30 cellular contexts compared by ENCODE assay signal in the genomic region with DNA sequence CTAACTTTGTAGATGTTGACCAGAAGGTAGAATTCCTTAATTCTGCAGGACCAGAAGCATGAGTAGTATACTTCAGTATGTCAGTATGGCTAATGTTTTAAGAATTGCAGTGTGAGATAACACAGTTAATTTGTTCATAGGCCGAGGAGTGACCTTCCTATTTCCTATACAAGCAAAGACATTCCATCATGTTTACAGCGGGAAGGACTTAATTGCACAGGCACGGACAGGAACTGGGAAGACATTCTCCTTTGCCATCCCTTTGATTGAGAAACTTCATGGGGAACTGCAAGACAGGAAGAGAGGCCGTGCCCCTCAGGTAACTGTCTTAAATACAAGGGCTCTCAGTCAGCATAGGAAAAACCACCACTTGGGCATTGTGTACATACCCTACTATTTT.
"Had no signal": no experiment of that assay in that cellular context is flagged by ENCODE, and none has a peak within 500 bp of the region (broad histone marks: within the 10 kb centered on the region; RNA-seq: fewer than 3 reads in every experiment).

No MANE protein-coding gene starts in this region.

- H3K27me3 Mint-ChIP-seq: activated CD8-positive, alpha-beta T cell treated with anti-CD3 and anti-CD28 coated beads for 36 hours; activated naive CD8-positive, alpha-beta T cell; activated T-helper 17 cell treated with anti-CD3 and anti-CD28 coated beads, Interleukin-2, amount 50 U/mL, for 72 hours had no signal

- H3K9me3 Mint-ChIP-seq: activated CD8-positive, alpha-beta T cell treated with anti-CD3 and anti-CD28 coated beads for 36 hours; activated T-cell treated with anti-CD3 and anti-CD28 coated beads, Interleukin-2, amount 50 U/mL, for 72 hours; activated T-helper 17 cell treated with anti-CD3 and anti-CD28 coated beads, Interleukin-2, amount 50 U/mL, for 72 hours; endodermal cell had no signal

- H3K27ac Mint-ChIP-seq: activated CD8-positive, alpha-beta T cell treated with anti-CD3 and anti-CD28 coated beads for 36 hours; activated naive CD8-positive, alpha-beta T cell; activated T-cell treated with anti-CD3 and anti-CD28 coated beads, Interleukin-2, amount 50 U/mL, for 72 hours; endodermal cell had no signal

- H3K4me1 Mint-ChIP-seq: endodermal cell had no signal

- ATAC-seq: activated CD8-positive, alpha-beta T cell treated with anti-CD3 and anti-CD28 coated beads for 36 hours; activated T-cell treated with anti-CD3 and anti-CD28 coated beads, Interleukin-2, amount 50 U/mL, for 72 hours; activated T-helper 17 cell treated with anti-CD3 and anti-CD28 coated beads, Interleukin-2, amount 50 U/mL, for 72 hours; body of pancreas; foreskin keratinocyte; gastrocnemius medialis; heart left ventricle had no signal

- DNase-seq: activated CD4-positive, alpha-beta T cell treated with anti-CD3 and anti-CD28 coated beads for 4 hours; activated CD4-positive, alpha-beta T cell treated with anti-CD3 and anti-CD28 coated beads, Interleukin-2, amount 50 U/mL, for 1 hour; activated CD4-positive, alpha-beta T cell treated with anti-CD3 and anti-CD28 coated beads, Interleukin-2, amount 50 U/mL, for 48 hours; activated CD4-positive, CD25-positive, alpha-beta regulatory T cell; activated CD4-positive, CD25-positive, alpha-beta regulatory T cell treated with anti-CD3 and anti-CD28 coated beads, Interleukin-2, amount 50 U/mL, for 72 hours; activated CD8-positive, alpha-beta memory T cell treated with anti-CD3 and anti-CD28 coated beads for 24 hours; activated CD8-positive, alpha-beta T cell treated with anti-CD3 and anti-CD28 coated beads for 36 hours; activated effector memory CD4-positive, alpha-beta T cell treated with Interleukin-2 at 50 U/mL for 16 hours; activated gamma-delta T cell treated with Interleukin-2 at 50 U/mL for 16 hours; activated naive CD4-positive, alpha-beta T cell treated with anti-CD3 and anti-CD28 coated beads, Interleukin-2, amount 50 U/mL, for 16 hours; activated naive CD4-positive, alpha-beta T cell treated with Interleukin-2 at 50 U/mL for 16 hours; activated T-cell treated with anti-CD3 and anti-CD28 coated beads, Interleukin-2, amount 50 U/mL, for 1 hour; activated T-cell treated with anti-CD3 and anti-CD28 coated beads, Interleukin-2, amount 50 U/mL, for 72 hours; amygdala; aorta; body of pancreas; caudate nucleus; cortex of kidney; dorsolateral prefrontal cortex; effector memory CD4-positive, alpha-beta T cell; endodermal cell; erythroblast; foreskin keratinocyte; gastrocnemius medialis; glutamatergic neuron; heart left ventricle; T-helper 2 cell had no signal

- FAIRE-seq: colon had no signal

- H3K4me3 Mint-ChIP-seq: activated CD8-positive, alpha-beta T cell treated with anti-CD3 and anti-CD28 coated beads for 36 hours; activated naive CD8-positive, alpha-beta T cell; activated T-cell treated with anti-CD3 and anti-CD28 coated beads, Interleukin-2, amount 50 U/mL, for 72 hours; activated T-helper 17 cell treated with anti-CD3 and anti-CD28 coated beads, Interleukin-2, amount 50 U/mL, for 72 hours; endodermal cell had no signal
